Comparison of ENCODE assay signal across 1 cellular context in the genomic region with DNA sequence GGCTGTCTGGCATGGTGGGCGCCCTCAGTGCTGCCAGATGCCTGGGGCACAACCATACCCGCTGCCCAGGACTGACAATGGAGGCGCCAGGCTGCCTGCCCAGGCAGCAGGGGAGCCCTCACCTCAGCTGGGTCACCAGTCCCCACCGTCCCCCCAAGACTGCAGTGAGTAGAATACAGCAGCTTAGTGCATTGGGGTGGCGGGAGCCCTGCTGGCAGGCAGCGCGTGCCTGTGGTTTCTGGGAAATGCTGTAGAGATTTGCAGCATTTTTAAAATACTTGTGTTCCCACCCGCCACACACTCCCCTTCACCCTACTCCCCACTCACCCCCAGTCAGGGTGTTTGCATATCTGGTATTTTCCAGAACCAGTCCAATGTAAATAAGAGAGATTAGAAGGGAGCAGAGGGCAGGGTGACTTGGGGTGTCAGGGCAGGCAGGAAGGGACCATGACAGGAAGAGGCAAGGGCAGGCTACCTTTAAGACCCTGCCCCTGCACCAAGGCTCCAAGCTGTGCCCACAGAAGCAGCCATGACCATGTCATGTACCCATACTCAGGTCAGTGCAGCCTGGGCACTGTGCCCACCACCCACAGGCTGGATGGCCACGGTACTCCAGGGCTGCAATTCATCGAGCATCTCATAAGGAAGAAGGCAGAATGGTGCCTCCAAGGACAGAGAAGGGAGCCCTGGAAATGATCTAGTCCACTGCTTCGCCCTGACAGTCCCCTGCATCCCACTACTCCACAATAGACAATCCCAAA.
TF ChIP-seq lines count a peak whose summit lies in the region.

No MANE protein-coding gene starts in this region.

TF ChIP-seq in HepG2, 621 proteins besides CTCF, POLR2A, EP300 and RAD21 (continued from another document and continues in another):
- TF ChIP-seq ZNF543 (CRISPR knock-in tag; IDR thresholded peaks at IDR 0.05) (0 out of 2 replicates have a peak, but pooled peaks have one; percentile 22), FOXA3 (CRISPR knock-in tag; IDR thresholded peaks at IDR 0.05) (peak; percentile 93), ZNF329 (CRISPR knock-in tag; IDR thresholded peaks at IDR 0.05; ENCODE audit: low read depth) (no peak), ZBTB4 (CRISPR knock-in tag; IDR thresholded peaks at IDR 0.05; ENCODE audit: borderline replicate concordance) (peak; percentile 57; the same call in 1 of the 2 replicates), ZMAT3 (CRISPR knock-in tag; conservative IDR thresholded peaks at IDR 0.05) (0 out of 2 replicates have a peak, but pooled peaks have one; percentile 66), TBX3 (IDR thresholded peaks at IDR 0.05; ENCODE audit: borderline replicate concordance) (peak; percentile 74; the same call in 1 of the 2 replicates), ZFP62 (CRISPR knock-in tag; IDR thresholded peaks at IDR 0.05) (no peak), HMGXB3 (CRISPR knock-in tag; IDR thresholded peaks at IDR 0.05; ENCODE audit: borderline replicate concordance) (peak; percentile 52; the same call in 1 of the 2 replicates), HMGXB4 (CRISPR knock-in tag; IDR thresholded peaks at IDR 0.05; ENCODE audit: borderline replicate concordance in 1 of 2, low read depth in 1 of 2) (peak in 1 of 2 experiments; percentile 20; a peak in 1 of 4 replicates), LCORL (IDR thresholded peaks at IDR 0.05) (no peak), LCORL (CRISPR knock-in tag; IDR thresholded peaks at IDR 0.05) (peak; percentile 76), ZNF564 (CRISPR knock-in tag; IDR thresholded peaks at IDR 0.05) (0 out of 2 replicates have a peak, but pooled peaks have one; percentile 8), NR2F6 (IDR thresholded peaks at IDR 0.05) (peak; percentile 79), NR2F6 (CRISPR knock-in tag; IDR thresholded peaks at IDR 0.05) (peak; percentile 84), ESRRA (CRISPR knock-in tag; IDR thresholded peaks at IDR 0.05; ENCODE audit: low read depth) (peak; percentile 52; the same call in 1 of the 2 replicates), ZBTB1 (CRISPR knock-in tag; IDR thresholded peaks at IDR 0.05; ENCODE audit: borderline replicate concordance) (no peak), ZNF124 (CRISPR knock-in tag; IDR thresholded peaks at IDR 0.05) (no peak), CREB3 (CRISPR knock-in tag; IDR thresholded peaks at IDR 0.05) (no peak), RXRA (CRISPR knock-in tag; IDR thresholded peaks at IDR 0.05) (peak; percentile 84; the same call in 1 of the 2 replicates), FOXO1 (CRISPR knock-in tag; IDR thresholded peaks at IDR 0.05) (peak; percentile 53), ZBTB7A (CRISPR knock-in tag; IDR thresholded peaks at IDR 0.05) (0 out of 2 replicates have a peak, but pooled peaks have one; percentile 41), ZBTB10 (CRISPR knock-in tag; IDR thresholded peaks at IDR 0.05; ENCODE audit: borderline replicate concordance) (peak; percentile 83), TSC22D2 (CRISPR knock-in tag; IDR thresholded peaks at IDR 0.05; ENCODE audit: borderline replicate concordance) (no peak), SAP130 (CRISPR knock-in tag; IDR thresholded peaks at IDR 0.05; ENCODE audit: low read depth) (peak; percentile 82), NKX3-1 (CRISPR knock-in tag; IDR thresholded peaks at IDR 0.05) (no peak), FOXA1 (IDR thresholded peaks at IDR 0.05) (peak; percentile 71), FOXA1 (CRISPR knock-in tag; IDR thresholded peaks at IDR 0.05) (peak; percentile 91), TBX2 (CRISPR knock-in tag; IDR thresholded peaks at IDR 0.05; ENCODE audit: borderline replicate concordance) (peak; percentile 82; the same call in 1 of the 2 replicates), TAF1 (CRISPR knock-in tag; IDR thresholded peaks at IDR 0.05) (no peak), KDM6A (CRISPR knock-in tag; IDR thresholded peaks at IDR 0.05; ENCODE audit: low read depth) (peak; percentile 65; the same call in 1 of the 2 replicates)
- TF ChIP-seq, protein P1, sequence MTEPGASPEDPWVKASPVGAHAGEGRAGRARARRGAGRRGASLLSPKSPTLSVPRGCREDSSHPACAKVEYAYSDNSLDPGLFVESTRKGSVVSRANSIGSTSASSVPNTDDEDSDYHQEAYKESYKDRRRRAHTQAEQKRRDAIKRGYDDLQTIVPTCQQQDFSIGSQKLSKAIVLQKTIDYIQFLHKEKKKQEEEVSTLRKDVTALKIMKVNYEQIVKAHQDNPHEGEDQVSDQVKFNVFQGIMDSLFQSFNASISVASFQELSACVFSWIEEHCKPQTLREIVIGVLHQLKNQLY (CRISPR knock-in tag; IDR thresholded peaks at IDR 0.05), result peak; percentile 60; the same call in 1 of the 2 replicates
- TF ChIP-seq, protein P2, sequence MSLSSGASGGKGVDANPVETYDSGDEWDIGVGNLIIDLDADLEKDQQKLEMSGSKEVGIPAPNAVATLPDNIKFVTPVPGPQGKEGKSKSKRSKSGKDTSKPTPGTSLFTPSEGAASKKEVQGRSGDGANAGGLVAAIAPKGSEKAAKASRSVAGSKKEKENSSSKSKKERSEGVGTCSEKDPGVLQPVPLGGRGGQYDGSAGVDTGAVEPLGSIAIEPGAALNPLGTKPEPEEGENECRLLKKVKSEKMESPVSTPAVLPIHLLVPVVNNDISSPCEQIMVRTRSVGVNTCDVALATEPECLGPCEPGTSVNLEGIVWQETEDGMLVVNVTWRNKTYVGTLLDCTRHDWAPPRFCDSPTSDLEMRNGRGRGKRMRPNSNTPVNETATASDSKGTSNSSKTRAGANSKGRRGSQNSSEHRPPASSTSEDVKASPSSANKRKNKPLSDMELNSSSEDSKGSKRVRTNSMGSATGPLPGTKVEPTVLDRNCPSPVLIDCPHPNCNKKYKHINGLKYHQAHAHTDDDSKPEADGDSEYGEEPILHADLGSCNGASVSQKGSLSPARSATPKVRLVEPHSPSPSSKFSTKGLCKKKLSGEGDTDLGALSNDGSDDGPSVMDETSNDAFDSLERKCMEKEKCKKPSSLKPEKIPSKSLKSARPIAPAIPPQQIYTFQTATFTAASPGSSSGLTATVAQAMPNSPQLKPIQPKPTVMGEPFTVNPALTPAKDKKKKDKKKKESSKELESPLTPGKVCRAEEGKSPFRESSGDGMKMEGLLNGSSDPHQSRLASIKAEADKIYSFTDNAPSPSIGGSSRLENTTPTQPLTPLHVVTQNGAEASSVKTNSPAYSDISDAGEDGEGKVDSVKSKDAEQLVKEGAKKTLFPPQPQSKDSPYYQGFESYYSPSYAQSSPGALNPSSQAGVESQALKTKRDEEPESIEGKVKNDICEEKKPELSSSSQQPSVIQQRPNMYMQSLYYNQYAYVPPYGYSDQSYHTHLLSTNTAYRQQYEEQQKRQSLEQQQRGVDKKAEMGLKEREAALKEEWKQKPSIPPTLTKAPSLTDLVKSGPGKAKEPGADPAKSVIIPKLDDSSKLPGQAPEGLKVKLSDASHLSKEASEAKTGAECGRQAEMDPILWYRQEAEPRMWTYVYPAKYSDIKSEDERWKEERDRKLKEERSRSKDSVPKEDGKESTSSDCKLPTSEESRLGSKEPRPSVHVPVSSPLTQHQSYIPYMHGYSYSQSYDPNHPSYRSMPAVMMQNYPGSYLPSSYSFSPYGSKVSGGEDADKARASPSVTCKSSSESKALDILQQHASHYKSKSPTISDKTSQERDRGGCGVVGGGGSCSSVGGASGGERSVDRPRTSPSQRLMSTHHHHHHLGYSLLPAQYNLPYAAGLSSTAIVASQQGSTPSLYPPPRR (CRISPR knock-in tag; IDR thresholded peaks at IDR 0.05; ENCODE audit: borderline replicate concordance), result peak; percentile 73; the same call in 1 of the 2 replicates
- TF ChIP-seq, protein P3, sequence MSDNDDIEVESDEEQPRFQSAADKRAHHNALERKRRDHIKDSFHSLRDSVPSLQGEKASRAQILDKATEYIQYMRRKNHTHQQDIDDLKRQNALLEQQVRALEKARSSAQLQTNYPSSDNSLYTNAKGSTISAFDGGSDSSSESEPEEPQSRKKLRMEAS (IDR thresholded peaks at IDR 0.05), result peak; percentile 35
